ENCODE assay signal across 13 cellular contexts in the genomic region with DNA sequence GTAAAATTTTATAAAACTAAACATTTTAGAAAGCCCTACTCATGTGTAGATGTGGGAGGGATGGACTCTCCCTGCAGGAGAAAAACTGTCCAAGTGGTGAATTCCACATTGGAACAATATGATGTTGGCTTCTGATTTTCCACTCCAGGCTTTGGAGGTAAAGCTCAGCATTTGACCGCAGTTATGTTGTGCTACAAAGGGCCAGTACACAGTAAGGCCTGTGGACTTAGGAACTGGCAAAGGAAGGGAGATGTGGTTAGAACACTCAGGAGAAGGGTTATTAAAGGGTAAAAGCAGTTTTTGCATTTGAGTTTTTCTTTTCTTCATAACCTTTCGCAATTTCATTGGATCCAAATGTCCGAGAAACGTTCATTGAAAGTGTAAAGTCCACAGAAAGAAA.
DNase-seq lines count a peak whose midpoint lies in the region; ATAC-seq, FAIRE-seq and TF ChIP-seq lines count a peak whose summit lies in the region.
"Had no signal": no experiment of that assay in that cellular context is flagged by ENCODE, and none has a peak within 500 bp of the region (broad histone marks: within the 10 kb centered on the region; RNA-seq: fewer than 3 reads in every experiment).

No MANE protein-coding gene starts in this region.

- no peak overlapping the region for H3K4ac ChIP-seq in mesenchymal stem cell (ENCODE audit: low read depth in 1 of 2, low read length in 2 of 2)

- no peak overlapping the region for H4K8ac ChIP-seq in mesenchymal stem cell (ENCODE audit: low read length)

- POLR2A ChIA-PET in HepG2 (lab: Yijun Ruan, JAX) = no interaction called here

- H3K4me2 ChIP-seq in HepG2 (ENCODE audit: low read depth, low read length) (no peak overlapping the region), mammary epithelial cell (ENCODE audit: insufficient read depth, low read depth, low read length) (peak overlapping the region; percentile 77), mesenchymal stem cell (ENCODE audit: low read length, poor library complexity, severe bottlenecking) (no peak overlapping the region)

- ATAC-seq in right lobe of liver (peak in 3 of 4 donors; percentile 44 to 70 (median 52)), HepG2 (no peak), GM19452 (IDR thresholded peaks at IDR 0.05; ENCODE audit: unreplicated experiment) (no peak), HG03354 (IDR thresholded peaks at IDR 0.05; ENCODE audit: poor library complexity, severe bottlenecking, unreplicated experiment) (no peak)

- no peak overlapping the region for H3K18ac ChIP-seq in mesenchymal stem cell (ENCODE audit: low read depth in 1 of 2, low read length in 2 of 2)

- no peaks in the 10 kb centered on the region for H3K27me3 ChIP-seq in right lobe of liver
- peaks cover 0 to 7% of the 10 kb centered on the region in 2 experiments; a peak in 3 of 5 replicates for H3K27me3 ChIP-seq in HepG2 (ENCODE audit: control insufficient read depth in 1 of 2, insufficient read depth in 2 of 2, low read length in 2 of 2)
- no peaks in the 10 kb centered on the region for H3K27me3 ChIP-seq in mammary epithelial cell (ENCODE audit: insufficient read depth, low read length)
- H3K27me3 ChIP-seq in mesenchymal stem cell (ENCODE audit: control insufficient read depth in 1 of 2, insufficient read depth in 1 of 2, low read length in 2 of 2) = no peaks in the 10 kb centered on the region
- no peaks in the 10 kb centered on the region for H3K27me3 ChIP-seq in colonic mucosa

- TF ChIP-seq POLR2A in right lobe of liver (IDR thresholded peaks at IDR 0.05) = no peak
- no peak for TF ChIP-seq POLR2A in HepG2 (IDR thresholded peaks at IDR 0.05; ENCODE audit: insufficient read depth in 1 of 2, low read depth in 2 of 2, low read length in 2 of 2)

- no peak overlapping the region for H2AFZ ChIP-seq in HepG2 (ENCODE audit: low read length)
- peak overlapping the region; percentile 12 for H2AFZ ChIP-seq in mammary epithelial cell (ENCODE audit: low read depth, low read length)
- no peak overlapping the region for H2AFZ ChIP-seq in mesenchymal stem cell (ENCODE audit: low read depth, low read length)

- no peak for TF ChIP-seq EP300 in HepG2 (IDR thresholded peaks at IDR 0.05; ENCODE audit: low read depth in 2 of 2, low read length in 2 of 2)
- no peak for TF ChIP-seq EP300 in HepG2 (CRISPR knock-in tag; IDR thresholded peaks at IDR 0.05; ENCODE audit: borderline replicate concordance)

- FAIRE-seq in HepG2 (lab: Jason Lieb, UNC) = no peak
- FAIRE-seq: TTC549 had no signal

- H3K4me3 ChIP-seq in right lobe of liver = no peak overlapping the region
- no peak overlapping the region for H3K4me3 ChIP-seq in HepG2 (replicated peaks in 1 of 3; ENCODE audit: insufficient read depth in 1 of 3, low read depth in 2 of 3, low read length in 3 of 3)
- peak overlapping the region in 1 of 3 experiments; percentile 6 for H3K4me3 ChIP-seq in mammary epithelial cell (replicated peaks in 1 of 3; ENCODE audit: insufficient read depth in 1 of 3, low read depth in 2 of 3, low read length in 3 of 3)
- H3K4me3 ChIP-seq in mesenchymal stem cell (ENCODE audit: insufficient read depth in 1 of 2, low read depth in 1 of 2, low read length in 2 of 2) = peak overlapping the region in 1 of 2 experiments; percentile 52
- no peak overlapping the region for H3K4me3 ChIP-seq in colonic mucosa

- no peak overlapping the region for H2BK15ac ChIP-seq in mesenchymal stem cell (ENCODE audit: low read depth, poor library complexity, severe bottlenecking)

- H3K36me3 ChIP-seq in right lobe of liver = no peaks in the 10 kb centered on the region
- H3K36me3 ChIP-seq in HepG2 (replicated peaks in 1 of 2; ENCODE audit: control insufficient read depth in 1 of 2, insufficient read depth in 2 of 2, low read length in 2 of 2) = no peaks in the 10 kb centered on the region
- H3K36me3 ChIP-seq in mammary epithelial cell (ENCODE audit: insufficient read depth, low read length) = no peaks in the 10 kb centered on the region
- no peaks in the 10 kb centered on the region for H3K36me3 ChIP-seq in mesenchymal stem cell (ENCODE audit: control insufficient read depth in 1 of 2, insufficient read depth in 2 of 2, low read depth in 1 of 2, low read length in 2 of 2)
- no peaks in the 10 kb centered on the region for H3K36me3 ChIP-seq in colonic mucosa

- H2BK12ac ChIP-seq in mesenchymal stem cell (ENCODE audit: low read length in 2 of 2) = no peak overlapping the region

- no peak overlapping the region for H3K9ac ChIP-seq in HepG2 (ENCODE audit: insufficient read depth, low read depth, low read length)
- peak overlapping the region; percentile 14 for H3K9ac ChIP-seq in mammary epithelial cell (ENCODE audit: insufficient read depth, low read length)
- H3K9ac ChIP-seq in mesenchymal stem cell (ENCODE audit: low read length) = peak overlapping the region; percentile 45
- H3K9ac ChIP-seq in colonic mucosa (ENCODE audit: low read depth in 2 of 2, low read length in 2 of 2) = no peak overlapping the region

- BruUV-seq in HepG2 (replicated peaks; lab: Mats Ljungman, UMichigan) = no TSS peak
- no TSS peak for BruUV-seq in mammary epithelial cell (replicated peaks; lab: Mats Ljungman, UMichigan)

- intact Hi-C loops in right lobe of liver (cut with DNase I) = no loop called here
- intact Hi-C loops in HepG2 (cut with micrococcal nuclease; ENCODE audit: unreplicated experiment) = no loop called here
- intact Hi-C loops in mammary epithelial cell (cut with micrococcal nuclease) = loop anchor here (5.0 kb wide), 1 partner anchor 270 kb away; no protein-coding TSS in a partner anchor
- intact Hi-C loops in colonic mucosa (cut with DNase I) = no loop called here

- no peak overlapping the region for H4K91ac ChIP-seq in mesenchymal stem cell (ENCODE audit: low read length)

- no peaks in the 10 kb centered on the region for H4K20me1 ChIP-seq in HepG2 (ENCODE audit: insufficient read depth, low read length)
- no peaks in the 10 kb centered on the region for H4K20me1 ChIP-seq in mammary epithelial cell (ENCODE audit: insufficient read depth, low read length)

- 50% methylated on average over 4 of the region's 4 CpGs for WGBS in right lobe of liver (ENCODE audit: insufficient coverage, low coverage, low lambda C conversion rate, missing lambda C conversion rate)
- 25% methylated on average over 4 of the region's 4 CpGs for WGBS in HepG2 (ENCODE audit: low lambda C conversion rate)
- 35% methylated on average over 4 of the region's 4 CpGs for whole genome bisulfite sequencing in mammary epithelial cell (ENCODE audit: low coverage, missing lambda C conversion rate)
- 100% methylated on average over 4 of the region's 4 CpGs for WGBS in mesenchymal stem cell

- in situ Hi-C loops in HepG2 (cut with HindIII; ENCODE audit: extremely low pct_ligation_motif_present, low pct_unique_long_range_greater_than_20kb) = no loop called here
- in situ Hi-C loops in mammary epithelial cell (cut with MboI; ENCODE audit: low sequenced_read_pairs in 2 of 2) = no loop called here

- no peak overlapping the region for H3K23ac ChIP-seq in mesenchymal stem cell (ENCODE audit: low read length in 2 of 2)

- TF ChIP-seq CTCF in right lobe of liver (IDR thresholded peaks at IDR 0.05) (no peak), HepG2 (CRISPR knock-in tag; IDR thresholded peaks at IDR 0.05) (no peak), mammary epithelial cell (conservative IDR thresholded peaks at IDR 0.05 in 1 of 2, IDR thresholded peaks at IDR 0.05 in 1 of 2; ENCODE audit: extremely low read depth in 1 of 2, insufficient read depth in 1 of 2, low read depth in 1 of 2, low read length in 2 of 2) (no peak), colonic mucosa (IDR thresholded peaks at IDR 0.05) (no peak)

- H3K9me3 ChIP-seq in right lobe of liver (no peaks in the 10 kb centered on the region), HepG2 (ENCODE audit: low read length) (no peaks in the 10 kb centered on the region), mammary epithelial cell (replicated peaks; ENCODE audit: insufficient read depth, low read length) (no peaks in the 10 kb centered on the region), mesenchymal stem cell (ENCODE audit: control insufficient read depth, low read length) (no peaks in the 10 kb centered on the region), colonic mucosa (no peaks in the 10 kb centered on the region)

- no peak overlapping the region for H2BK120ac ChIP-seq in mesenchymal stem cell (ENCODE audit: low read depth, low read length)

- TF ChIP-seq RAD21 in HepG2 (CRISPR knock-in tag; IDR thresholded peaks at IDR 0.05) = no peak

- H3K27ac ChIP-seq in right lobe of liver = peak overlapping the region in 1 of 3 donors; percentile 54
- no peak overlapping the region for H3K27ac ChIP-seq in HepG2 (ENCODE audit: extremely low read length, insufficient read depth, low read length)
- H3K27ac ChIP-seq in mammary epithelial cell (ENCODE audit: insufficient read depth, low read depth, low read length) = peak overlapping the region; percentile 89
- no peak overlapping the region for H3K27ac ChIP-seq in mesenchymal stem cell (ENCODE audit: low read length, poor library complexity, severe bottlenecking)
- H3K27ac ChIP-seq in colonic mucosa = no peak overlapping the region

- no peaks in the 10 kb centered on the region for H3K79me1 ChIP-seq in mesenchymal stem cell (replicated peaks; ENCODE audit: low read length, poor library complexity, severe bottlenecking)

- no peak overlapping the region for H3K14ac ChIP-seq in mesenchymal stem cell (ENCODE audit: low read length in 2 of 2)

- H3K79me2 ChIP-seq in HepG2 (ENCODE audit: insufficient read depth, low read length) (no peaks in the 10 kb centered on the region), mammary epithelial cell (ENCODE audit: insufficient read depth, low read length) (no peaks in the 10 kb centered on the region)

- DNase-seq in right lobe of liver (no peak), HepG2 (ENCODE audit: low spot score) (no peak), mammary epithelial cell (peak; percentile 86), mesenchymal stem cell (peak; percentile 14), colonic mucosa (no peak), dermis blood vessel endothelial cell (no peak)
- DNase-seq: ACHN; glutamatergic neuron; NCI-H1930; stimulated activated naive CD4-positive, alpha-beta T cell had no signal

- H3K4me1 ChIP-seq in right lobe of liver = peaks cover 0 to 26% (median 8%) of the 10 kb centered on the region in 4 donors
- H3K4me1 ChIP-seq in HepG2 (ENCODE audit: insufficient read depth, low read length) = no peaks in the 10 kb centered on the region
- H3K4me1 ChIP-seq in mammary epithelial cell (ENCODE audit: insufficient read depth, low read length) = peaks cover 40% of the 10 kb centered on the region
- no peaks in the 10 kb centered on the region for H3K4me1 ChIP-seq in mesenchymal stem cell (ENCODE audit: control insufficient read depth, insufficient read depth, low read depth, low read length)
- peaks cover 5% of the 10 kb centered on the region for H3K4me1 ChIP-seq in colonic mucosa

- CTCF ChIA-PET in HepG2 (lab: Yijun Ruan, JAX; ENCODE audit: low intra/inter-chr PET ratio, low total read pairs) = no interaction called here
- CTCF ChIA-PET in mammary epithelial cell (lab: Charles Lee; ENCODE audit: low non-redundant PET) = interaction anchor here (0.6 to 1.4 kb wide), 2 partner anchors 12 to 45 kb away, joined by 4 to 13 read pairs; no protein-coding TSS in a partner anchor

- dilution Hi-C loops in mammary epithelial cell (cut with HindIII; ENCODE audit: low sequenced_read_pairs) = no loop called here

- no peak overlapping the region for H2AK5ac ChIP-seq in mesenchymal stem cell (ENCODE audit: low read length, severe bottlenecking)

- peak overlapping the region; percentile 26 for H2BK5ac ChIP-seq in mesenchymal stem cell (ENCODE audit: low read depth, low read length, poor library complexity, severe bottlenecking)

Comparison
In these comparisons a context has a peak if more than half of its experiments do, and no peak if none do; other contexts are left out.
1. ATAC-seq: peak in right lobe of liver (3 of 4); none in HepG2 (single experiment), GM19452 (single experiment) and HG03354 (single experiment).
2. DNase-seq: peak in mammary epithelial cell (single experiment) and mesenchymal stem cell (single experiment); none in right lobe of liver (0 of 3), HepG2 (single experiment), colonic mucosa (single experiment) and dermis blood vessel endothelial cell (single experiment).
3. H3K9ac ChIP-seq: peak in mammary epithelial cell (single experiment) and mesenchymal stem cell (single experiment); none in HepG2 (single experiment) and colonic mucosa (0 of 2).